In genomic region chr3:151008699-151009098, GRCh38 we compare ENCODE assay signal across 10 cellular contexts. TPM values are rescaled to one million over a fixed set of nuclear protein-coding genes. Genes with fewer than 3 reads are reported as not detected.
A peak's percentile ranks its signal among the peaks of the same experiment; 100 is the strongest.
DNase-seq lines count a peak whose midpoint lies in the region; ATAC-seq and TF ChIP-seq lines count a peak whose summit lies in the region.
"Had no signal": no experiment of that assay in that cellular context is flagged by ENCODE, and none has a peak within 500 bp of the region (broad histone marks: within the 10 kb centered on the region; RNA-seq: fewer than 3 reads in every experiment).

No MANE protein-coding gene starts in this region.

- no peak overlapping the region for H2BK15ac ChIP-seq in mesendoderm (replicated peaks; ENCODE audit: low read depth)

- no peaks in the 10 kb centered on the region for H3K36me3 ChIP-seq in mesendoderm (ENCODE audit: control insufficient read depth, insufficient read depth, low read length)

- no peak overlapping the region for H2BK5ac ChIP-seq in mesendoderm (ENCODE audit: low read length)

- no peak overlapping the region for H3K4ac ChIP-seq in mesendoderm (ENCODE audit: low read depth, low read length)

- H3K23ac ChIP-seq in mesendoderm (ENCODE audit: low read length) = no peak overlapping the region

- no peak overlapping the region for H2AK5ac ChIP-seq in mesendoderm (ENCODE audit: low read length)

- H3K56ac ChIP-seq in mesendoderm (ENCODE audit: low read length) = no peak overlapping the region

- H2BK120ac ChIP-seq in mesendoderm (ENCODE audit: low read depth, low read length) = no peak overlapping the region

- no peak overlapping the region for H3K27ac ChIP-seq in mesendoderm (ENCODE audit: low read depth, low read length)

- H3K4me3 ChIP-seq in cardiac fibroblast (replicated peaks in 1 of 2; ENCODE audit: low read depth in 2 of 2, low read length in 2 of 2) (no peak overlapping the region), mesendoderm (ENCODE audit: low read length) (no peak overlapping the region)

- no peak for ATAC-seq in HG03439 (IDR thresholded peaks at IDR 0.05; ENCODE audit: unreplicated experiment)

- no peak overlapping the region for H3K18ac ChIP-seq in mesendoderm (ENCODE audit: low read length)

- no peaks in the 10 kb centered on the region for H3K79me2 ChIP-seq in mesendoderm (ENCODE audit: control insufficient read depth, insufficient read depth, low read length)

- no peaks in the 10 kb centered on the region for H3K79me1 ChIP-seq in mesendoderm (ENCODE audit: low read length)

- H3K27me3 ChIP-seq in mesendoderm (ENCODE audit: insufficient read depth, low read length, poor library complexity) = no peaks in the 10 kb centered on the region

- no peak overlapping the region for H4K8ac ChIP-seq in mesendoderm (ENCODE audit: low read depth, low read length)

- no peak overlapping the region for H3K9ac ChIP-seq in mesendoderm (ENCODE audit: low read length)

- peak; percentile 57 for DNase-seq in COR-L47 (lab: John Stamatoyannopoulos, UW)
- DNase-seq in M059J (ENCODE audit: low read depth) = peak; percentile 35
- peak; percentile 73 to 81 for DNase-seq in cardiac fibroblast (ENCODE audit: low read depth in 2 of 2)
- peak; percentile 63 for DNase-seq in mesendoderm
- DNase-seq in AML-193 (lab: John Stamatoyannopoulos, UW) = no peak
- no peak for DNase-seq in GF-D8 (lab: John Stamatoyannopoulos, UW)
- DNase-seq in GOT3 (lab: John Stamatoyannopoulos, UW) = no peak
- DNase-seq: T-helper 1 cell had no signal

- peaks cover 2% of the 10 kb centered on the region for H3K4me1 ChIP-seq in mesendoderm (ENCODE audit: control insufficient read depth, low read depth, low read length)

- no CpG with 5 or more reads among the region's 2 CpGs for WGBS in mesendoderm (ENCODE audit: extremely low coverage, insufficient coverage, low lambda C conversion rate)

- TF ChIP-seq CTCF in cardiac fibroblast (IDR thresholded peaks at IDR 0.05; ENCODE audit: low read depth, low read length) = peak; percentile 72

- H3K4me2 ChIP-seq in mesendoderm (ENCODE audit: low read length) = no peak overlapping the region

- H4K5ac ChIP-seq in mesendoderm (ENCODE audit: low read length) = no peak overlapping the region

RNA-seq across cellular contexts. Expression of gene CLRN1, which starts 36.2 kb away (rescaled TPM):
- not detected in 2 replicates for total RNA-seq in M059J (2014; rRNA removed; shearing (Covaris generic))
- not detected for polyA plus RNA-seq in mesendoderm (2013, experiment 1 of 2)
- not detected for polyA plus RNA-seq in mesendoderm (2013, experiment 2 of 2)
- total RNA-seq: ureter had no signal

Comparison
In these comparisons a context has a peak if more than half of its experiments do, and no peak if none do; other contexts are left out.
1. DNase-seq: peak in COR-L47 (single experiment), M059J (single experiment), cardiac fibroblast (2 of 2) and mesendoderm (single experiment); none in AML-193 (0 of 2), GF-D8 (single experiment) and GOT3 (single experiment).